In genomic region chr17:65020284-65020683, GRCh38 we compare ENCODE assay signal across 12 cellular contexts. TPM values are rescaled to one million over a fixed set of nuclear protein-coding genes. Genes with fewer than 3 reads are reported as not detected.
DNase-seq lines count a peak whose midpoint lies in the region; ATAC-seq and TF ChIP-seq lines count a peak whose summit lies in the region.
"Had no signal": no experiment of that assay in that cellular context is flagged by ENCODE, and none has a peak within 500 bp of the region (broad histone marks: within the 10 kb centered on the region; RNA-seq: fewer than 3 reads in every experiment).

No MANE protein-coding gene starts in this region.

- peaks cover 41 to 92% (median 78%) of the 10 kb centered on the region in 7 donors for H3K4me1 Mint-ChIP-seq in naive thymus-derived CD4-positive, alpha-beta T cell

- H3K27ac ChIP-seq in BLaER1 treated with 17β-estradiol and CSF1 and Interleukin-3, amounts not matched to agents 10 nM and 100 nM = peak overlapping the region in 6 of 11 experiments; percentile 14 to 75 (median 49); a peak in 10 of 22 replicates
- H3K27ac ChIP-seq in mammary epithelial cell (ENCODE audit: insufficient read depth, low read depth, low read length) = no peak overlapping the region
- no peak overlapping the region for H3K27ac ChIP-seq in naive thymus-derived CD4-positive, alpha-beta T cell (ENCODE audit: low read depth, low read length)
- H3K27ac ChIP-seq in gastrocnemius medialis = peak overlapping the region in 1 of 4 donors; percentile 55

- no peaks in the 10 kb centered on the region for H3K9me3 Mint-ChIP-seq in naive thymus-derived CD4-positive, alpha-beta T cell

- peak; percentile 65 for DNase-seq in M059J (ENCODE audit: low read depth)
- DNase-seq in mammary epithelial cell = peak; percentile 74
- no peak for DNase-seq in naive thymus-derived CD4-positive, alpha-beta T cell
- no peak for DNase-seq in NK-92 (lab: John Stamatoyannopoulos, UW; ENCODE audit: unreplicated experiment)
- no peak for DNase-seq in gastrocnemius medialis
- DNase-seq in NCI-H1105 (lab: John Stamatoyannopoulos, UW) = no peak
- no peak for DNase-seq in HK-2 (ENCODE audit: unreplicated experiment)
- DNase-seq: amygdala; glutamatergic neuron; NCI-H748 treated with DMSO at 0.1 percent for 48 hours; stimulated activated CD4-positive, alpha-beta T cell treated with anti-CD3 and anti-CD28 coated beads, Interleukin-4, amount 100 ng/mL, for 4 hours had no signal

- peak overlapping the region in 6 of 11 experiments; percentile 1 to 76 (median 60); a peak in 9 of 22 replicates for H3K4me2 ChIP-seq in BLaER1 treated with 17β-estradiol and CSF1 and Interleukin-3, amounts not matched to agents 10 nM and 100 nM
- no peak overlapping the region for H3K4me2 ChIP-seq in mammary epithelial cell (ENCODE audit: insufficient read depth, low read depth, low read length)

- H3K4me3 Mint-ChIP-seq in naive thymus-derived CD4-positive, alpha-beta T cell = peak overlapping the region in 1 of 10 donors; percentile 30

- H3K36me3 Mint-ChIP-seq in naive thymus-derived CD4-positive, alpha-beta T cell = peaks cover 4 to 51% (median 23%) of the 10 kb centered on the region in 5 donors

- peaks cover 93% of the 10 kb centered on the region for H3K79me2 ChIP-seq in mammary epithelial cell (ENCODE audit: insufficient read depth, low read length)

- H3K4me3 ChIP-seq in BLaER1 treated with 17β-estradiol and CSF1 and Interleukin-3, amounts not matched to agents 10 nM and 100 nM = no peak overlapping the region
- H3K4me3 ChIP-seq in mammary epithelial cell (replicated peaks in 1 of 3; ENCODE audit: insufficient read depth in 1 of 3, low read depth in 2 of 3, low read length in 3 of 3) (no peak overlapping the region), gastrocnemius medialis (no peak overlapping the region)
- no peak overlapping the region for H3K4me3 ChIP-seq in naive thymus-derived CD4-positive, alpha-beta T cell (ENCODE audit: low read length)

- dilution Hi-C loops in mammary epithelial cell (cut with HindIII; ENCODE audit: low sequenced_read_pairs) = no loop called here

- WGBS in mammary epithelial cell (ENCODE audit: low coverage, missing lambda C conversion rate) = 51% methylated on average over 3 of the region's 3 CpGs

- H3K9me3 ChIP-seq in BLaER1 treated with 17β-estradiol and CSF1 and Interleukin-3, amounts not matched to agents 10 nM and 100 nM (replicated peaks in 1 of 11) = no peaks in the 10 kb centered on the region
- no peaks in the 10 kb centered on the region for H3K9me3 ChIP-seq in mammary epithelial cell (replicated peaks; ENCODE audit: insufficient read depth, low read length)
- H3K9me3 ChIP-seq in naive thymus-derived CD4-positive, alpha-beta T cell (ENCODE audit: control insufficient read depth in 2 of 3, low read length in 3 of 3) = no peaks in the 10 kb centered on the region
- H3K9me3 ChIP-seq in gastrocnemius medialis = no peaks in the 10 kb centered on the region

- intact Hi-C loops in mammary epithelial cell (cut with micrococcal nuclease) = loop anchor here (5.0 to 10.0 kb wide), 2 partner anchors 43 to 175 kb away; no protein-coding TSS in a partner anchor
- intact Hi-C loops in naive thymus-derived CD4-positive, alpha-beta T cell (cut with micrococcal nuclease) = no loop called here
- intact Hi-C loops in gastrocnemius medialis (cut with DNase I; ENCODE audit: low total_unique reads) = no loop called here

- H3K27me3 ChIP-seq in BLaER1 treated with 17β-estradiol and CSF1 and Interleukin-3, amounts not matched to agents 10 nM and 100 nM = no peaks in the 10 kb centered on the region
- H3K27me3 ChIP-seq in mammary epithelial cell (ENCODE audit: insufficient read depth, low read length) = no peaks in the 10 kb centered on the region
- no peaks in the 10 kb centered on the region for H3K27me3 ChIP-seq in naive thymus-derived CD4-positive, alpha-beta T cell (ENCODE audit: control insufficient read depth in 2 of 2, insufficient read depth in 2 of 2, low read length in 2 of 2)
- no peaks in the 10 kb centered on the region for H3K27me3 ChIP-seq in gastrocnemius medialis

- peak overlapping the region in 1 of 9 donors; percentile 10 for H3K27ac Mint-ChIP-seq in naive thymus-derived CD4-positive, alpha-beta T cell

- H3K9ac ChIP-seq in BLaER1 treated with 17β-estradiol and CSF1 and Interleukin-3, amounts not matched to agents 10 nM and 100 nM = peak overlapping the region in 1 of 11 experiments; percentile 45; a peak in 3 of 22 replicates
- no peak overlapping the region for H3K9ac ChIP-seq in mammary epithelial cell (ENCODE audit: insufficient read depth, low read length)

- CTCF ChIA-PET in mammary epithelial cell (lab: Charles Lee; ENCODE audit: low non-redundant PET) = no interaction called here
- CTCF ChIA-PET in naive thymus-derived CD4-positive, alpha-beta T cell (lab: Charles Lee) = no interaction called here

- H4K20me1 ChIP-seq in BLaER1 treated with 17β-estradiol and CSF1 and Interleukin-3, amounts not matched to agents 10 nM and 100 nM = peaks cover 35 to 100% (median 82%) of the 10 kb centered on the region in 11 experiments; a peak in 21 of 22 replicates
- H4K20me1 ChIP-seq in mammary epithelial cell (ENCODE audit: insufficient read depth, low read length) = no peaks in the 10 kb centered on the region

- in situ Hi-C loops in mammary epithelial cell (cut with MboI; ENCODE audit: low sequenced_read_pairs in 2 of 2) (no loop called here), gastrocnemius medialis (cut with MboI; ENCODE audit: low sequenced_read_pairs in 4 of 4) (no loop called here)

- no peak for TF ChIP-seq POLR2A in gastrocnemius medialis (IDR thresholded peaks at IDR 0.05)

- no peak for TF ChIP-seq CTCF in mammary epithelial cell (conservative IDR thresholded peaks at IDR 0.05 in 1 of 2, IDR thresholded peaks at IDR 0.05 in 1 of 2; ENCODE audit: extremely low read depth in 1 of 2, insufficient read depth in 1 of 2, low read depth in 1 of 2, low read length in 2 of 2)
- no peak for TF ChIP-seq CTCF in gastrocnemius medialis (IDR thresholded peaks at IDR 0.05 in 4 of 5, conservative IDR thresholded peaks at IDR 0.05 in 1 of 5)

- H3K4me1 ChIP-seq in BLaER1 treated with 17β-estradiol and CSF1 and Interleukin-3, amounts not matched to agents 10 nM and 100 nM = peaks cover 29 to 99% (median 38%) of the 10 kb centered on the region in 10 experiments
- H3K4me1 ChIP-seq in mammary epithelial cell (ENCODE audit: insufficient read depth, low read length) = peaks cover 39% of the 10 kb centered on the region
- H3K4me1 ChIP-seq in naive thymus-derived CD4-positive, alpha-beta T cell (ENCODE audit: control insufficient read depth in 2 of 2, insufficient read depth in 2 of 2, low read length in 2 of 2) = peaks cover 13 to 17% of the 10 kb centered on the region in 2 donors
- peaks cover 60 to 69% of the 10 kb centered on the region in 2 donors for H3K4me1 ChIP-seq in gastrocnemius medialis

- BruUV-seq in mammary epithelial cell (replicated peaks; lab: Mats Ljungman, UMichigan) = no TSS peak

- ATAC-seq in naive thymus-derived CD4-positive, alpha-beta T cell = peak; percentile 68
- ATAC-seq in gastrocnemius medialis = no peak

- no peak overlapping the region for H2AFZ ChIP-seq in mammary epithelial cell (ENCODE audit: low read depth, low read length)

- H3K36me3 ChIP-seq in BLaER1 treated with 17β-estradiol and CSF1 and Interleukin-3, amounts not matched to agents 10 nM and 100 nM = peaks cover 34 to 78% (median 62%) of the 10 kb centered on the region in 11 experiments
- H3K36me3 ChIP-seq in mammary epithelial cell (ENCODE audit: insufficient read depth, low read length) (peaks cover 3% of the 10 kb centered on the region), gastrocnemius medialis (peaks cover 0 to 5% of the 10 kb centered on the region in 2 donors)
- H3K36me3 ChIP-seq in naive thymus-derived CD4-positive, alpha-beta T cell (ENCODE audit: control insufficient read depth in 2 of 3, insufficient read depth in 3 of 3, low read length in 3 of 3) = peaks cover 5 to 7% (median 7%) of the 10 kb centered on the region in 3 experiments

- POLR2A ChIA-PET in naive thymus-derived CD4-positive, alpha-beta T cell (lab: Charles Lee) = interaction anchor here (1.6 kb wide), 1 partner anchor 15 kb away, joined by 8 read pairs; no protein-coding TSS in a partner anchor

- H3K27me3 Mint-ChIP-seq in naive thymus-derived CD4-positive, alpha-beta T cell = no peaks in the 10 kb centered on the region

RNA-seq across cellular contexts. Expression of gene GNA13, which starts 36.3 kb away (rescaled TPM):
- 40.4 and 61.9 TPM in 2 replicates for total RNA-seq in M059J (2014; rRNA removed; shearing (Covaris generic))
- total RNA-seq in mammary epithelial cell = 10 to 100 TPM; 33.9 to 76.3 TPM
- polyA plus RNA-seq in mammary epithelial cell = 24.8 TPM
- 35.0 TPM for polyA minus RNA-seq in mammary epithelial cell
- 100 to 1,000 TPM in 1 of 5 experiments, 10 to 100 TPM in 4; 74.1 to 102 (median 78.7) TPM for total RNA-seq in naive thymus-derived CD4-positive, alpha-beta T cell
- 10 to 100 TPM; 29.8 to 30.2 TPM for polyA plus RNA-seq in naive thymus-derived CD4-positive, alpha-beta T cell
- 100 to 1,000 TPM in 3 of 4 donors, 10 to 100 TPM in 1; 87.7 to 146 (median 103) TPM for total RNA-seq in gastrocnemius medialis

Comparison
In these comparisons a context has a peak if more than half of its experiments do, and no peak if none do; other contexts are left out.
1. H3K27ac ChIP-seq: peak in BLaER1 treated with 17β-estradiol and CSF1 and Interleukin-3, amounts not matched to agents 10 nM and 100 nM (6 of 11); none in mammary epithelial cell (single experiment) and naive thymus-derived CD4-positive, alpha-beta T cell (single experiment).
2. DNase-seq: peak in M059J (single experiment) and mammary epithelial cell (single experiment); none in naive thymus-derived CD4-positive, alpha-beta T cell (0 of 9), NK-92 (single experiment), gastrocnemius medialis (0 of 2), NCI-H1105 (single experiment) and HK-2 (single experiment).